5 cellular contexts compared by ENCODE assay signal in genomic region chr10:118915161-118915560, GRCh38.
"Had no signal": no experiment of that assay in that cellular context is flagged by ENCODE, and none has a peak within 500 bp of the region (broad histone marks: within the 10 kb centered on the region; RNA-seq: fewer than 3 reads in every experiment).

No MANE protein-coding gene starts in this region.

- H3K4me3 Mint-ChIP-seq: GM23338, HFFc6, IgD-negative memory B cell had no signal

- H3K9me3 ChIP-seq: HAP-1 had no signal

- H3K4me3 ChIP-seq: GM23338, HAP-1 had no signal

- H3K4me1 Mint-ChIP-seq: IgD-negative memory B cell had no signal

- H3K27ac ChIP-seq: HL-60 had no signal

- H3K4me1 ChIP-seq: HAP-1 had no signal

- H3K36me3 Mint-ChIP-seq: IgD-negative memory B cell had no signal

- H3K9me3 Mint-ChIP-seq: GM23338, HFFc6 had no signal

- H3K27ac Mint-ChIP-seq: GM23338, HFFc6 had no signal

- DNase-seq: HFFc6 had no signal

- H3K36me3 ChIP-seq: HAP-1 had no signal
